Comparison of ENCODE assay signal across 8 cellular contexts in the genomic region with DNA sequence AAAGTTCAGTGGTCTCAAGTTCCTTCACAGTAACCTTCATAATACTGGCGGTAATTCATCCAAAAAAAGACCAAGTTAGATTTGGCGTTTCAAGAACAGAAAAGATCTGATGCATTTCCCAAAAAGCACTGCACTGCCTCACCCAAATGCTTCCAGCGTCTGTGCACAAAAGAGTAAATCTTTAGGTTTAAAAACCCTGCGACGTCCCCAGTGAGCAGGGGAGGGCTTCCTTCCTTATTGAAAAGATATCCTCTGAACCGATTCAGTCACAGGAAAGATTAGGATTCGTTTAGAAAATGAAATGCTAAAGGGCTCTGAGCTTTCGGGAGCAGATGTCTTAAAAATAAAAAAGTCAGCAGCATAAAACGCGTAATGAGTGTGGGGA. TPM values are rescaled to one million over a fixed set of nuclear protein-coding genes. Genes with fewer than 3 reads are reported as not detected.
A peak's percentile ranks its signal among the peaks of the same experiment; 100 is the strongest.
DNase-seq lines count a peak whose midpoint lies in the region; ATAC-seq, FAIRE-seq and TF ChIP-seq lines count a peak whose summit lies in the region.

No MANE protein-coding gene starts in this region.

- BruUV-seq in HepG2 (replicated peaks; lab: Mats Ljungman, UMichigan) = no TSS peak

- no peaks in the 10 kb centered on the region for H3K9me3 Mint-ChIP-seq in CD8-positive, alpha-beta memory T cell
- H3K9me3 Mint-ChIP-seq in type B pancreatic cell = no peaks in the 10 kb centered on the region

- no peaks in the 10 kb centered on the region for H3K27me3 Mint-ChIP-seq in CD8-positive, alpha-beta memory T cell
- H3K27me3 Mint-ChIP-seq in type B pancreatic cell = no peaks in the 10 kb centered on the region

- CTCF ChIA-PET in CD8-positive, alpha-beta memory T cell (lab: Charles Lee) = interaction anchor here (1.4 to 1.7 kb wide), 3 partner anchors 10 to 212 kb away, joined by 3 to 7 read pairs (median 4); no protein-coding TSS in a partner anchor
- CTCF ChIA-PET in HepG2 (lab: Yijun Ruan, JAX; ENCODE audit: low intra/inter-chr PET ratio, low total read pairs) = interaction anchor here (1.6 kb wide), 1 partner anchor 99 kb away, joined by 3 read pairs; no protein-coding TSS in a partner anchor

- no peak for DNase-seq in CD8-positive, alpha-beta memory T cell
- DNase-seq in adrenal gland = no peak
- no peak for DNase-seq in HepG2 (ENCODE audit: low spot score)
- no peak for DNase-seq in type B pancreatic cell (ENCODE audit: extremely low spot score, unreplicated experiment)
- DNase-seq in islet precursor cell = no peak
- DNase-seq in DMS153 (lab: John Stamatoyannopoulos, UW) = no peak

- ATAC-seq in HepG2 (peak; percentile 3; the same call in 1 of the 3 replicates), HG02588 (IDR thresholded peaks at IDR 0.05; ENCODE audit: unreplicated experiment) (no peak)

- H3K4me3 ChIP-seq in CD8-positive, alpha-beta memory T cell (ENCODE audit: low read length) = peak overlapping the region; percentile 89
- H3K4me3 ChIP-seq in HUES48 (ENCODE audit: low read depth, low read length) (peak overlapping the region; percentile 96), adrenal gland (peak overlapping the region; percentile 52 to 99 (median 79)), HepG2 (replicated peaks in 1 of 3; ENCODE audit: insufficient read depth in 1 of 3, low read depth in 2 of 3, low read length in 3 of 3) (peak overlapping the region; percentile 72 to 92 (median 90))

- POLR2A ChIA-PET in CD8-positive, alpha-beta memory T cell (lab: Charles Lee) = interaction anchor here (1.5 to 3.0 kb wide), 3 partner anchors 11 to 288 kb away, joined by 3 to 23 read pairs (median 18); a partner anchor contains a TSS
- POLR2A ChIA-PET in HepG2 (lab: Yijun Ruan, JAX) = interaction anchor here (0.6 to 2.1 kb wide), 15 partner anchors 17 to 384 kb away, joined by 3 to 24 read pairs (median 7); a partner anchor contains a TSS

- H3K27ac Mint-ChIP-seq in CD8-positive, alpha-beta memory T cell = peak overlapping the region; percentile 87 to 99 (median 98)
- H3K27ac Mint-ChIP-seq in type B pancreatic cell = peak overlapping the region; percentile 93

- FAIRE-seq in HepG2 (lab: Jason Lieb, UNC) = no peak

- H3K4me1 ChIP-seq in CD8-positive, alpha-beta memory T cell (ENCODE audit: insufficient read depth, low read length) = peaks cover 17% of the 10 kb centered on the region
- H3K4me1 ChIP-seq in HUES48 (ENCODE audit: control insufficient read depth, insufficient read depth, low read length) (0 out of 2 replicates have a peak, but pooled peaks cover 7% of the 10 kb centered on the region), adrenal gland (replicated peaks in 1 of 2) (peaks cover 0 to 14% of the 10 kb centered on the region in 2 donors), HepG2 (ENCODE audit: insufficient read depth, low read length) (peaks cover 42% of the 10 kb centered on the region)

- H3K27ac ChIP-seq in CD8-positive, alpha-beta memory T cell (ENCODE audit: low read depth, low read length) = peak overlapping the region; percentile 91
- H3K27ac ChIP-seq in HUES48 (ENCODE audit: low read depth, low read length) = peak overlapping the region; percentile 97
- H3K27ac ChIP-seq in adrenal gland = peak overlapping the region in 4 of 5 donors; percentile 85 to 93 (median 88)
- peak overlapping the region; percentile 81 for H3K27ac ChIP-seq in HepG2 (ENCODE audit: extremely low read length, insufficient read depth, low read length)

- TF ChIP-seq EP300 in HepG2 (IDR thresholded peaks at IDR 0.05; ENCODE audit: low read depth in 2 of 2, low read length in 2 of 2) (no peak), HepG2 (CRISPR knock-in tag; IDR thresholded peaks at IDR 0.05; ENCODE audit: borderline replicate concordance) (no peak)

- no peaks in the 10 kb centered on the region for H4K20me1 ChIP-seq in HepG2 (ENCODE audit: insufficient read depth, low read length)

- intact Hi-C loops in adrenal gland (cut with DNase I) (no loop called here), HepG2 (cut with micrococcal nuclease; ENCODE audit: unreplicated experiment) (loop anchor here (1.0 to 2.0 kb wide), 5 partner anchors 39 to 159 kb away; a partner anchor contains a TSS)

- peak overlapping the region; percentile 67 for H2AFZ ChIP-seq in HepG2 (ENCODE audit: low read length)

- no peak for TF ChIP-seq RAD21 in HepG2 (CRISPR knock-in tag; IDR thresholded peaks at IDR 0.05)

- peaks cover 23 to 39% (median 28%) of the 10 kb centered on the region in 3 donors for H3K4me1 Mint-ChIP-seq in CD8-positive, alpha-beta memory T cell
- H3K4me1 Mint-ChIP-seq in type B pancreatic cell (ENCODE audit: unreplicated experiment) = peaks cover 23% of the 10 kb centered on the region

- 0 to 3% (median 0%) methylated on average over 10 of the region's 10 CpGs for WGBS in adrenal gland, 4 donors
- WGBS in HepG2 (ENCODE audit: low lambda C conversion rate) = under 1% methylated on average over 10 of the region's 10 CpGs

- peaks cover 9% of the 10 kb centered on the region for H3K79me2 ChIP-seq in HepG2 (ENCODE audit: insufficient read depth, low read length)

- no peak for TF ChIP-seq CTCF in adrenal gland (IDR thresholded peaks at IDR 0.05)
- TF ChIP-seq CTCF in HepG2 (CRISPR knock-in tag; IDR thresholded peaks at IDR 0.05) = no peak
- no peak for TF ChIP-seq CTCF in type B pancreatic cell (conservative IDR thresholded peaks at IDR 0.05)

- no peaks in the 10 kb centered on the region for H3K36me3 ChIP-seq in CD8-positive, alpha-beta memory T cell (ENCODE audit: insufficient read depth, low read length)
- peaks cover 34% of the 10 kb centered on the region for H3K36me3 ChIP-seq in HUES48 (ENCODE audit: control insufficient read depth, insufficient read depth, low read length)
- H3K36me3 ChIP-seq in adrenal gland (replicated peaks in 1 of 2) = peaks cover 0 to 6% of the 10 kb centered on the region in 2 donors
- peaks cover 0 to 22% of the 10 kb centered on the region in 2 experiments; a peak in 2 of 5 replicates for H3K36me3 ChIP-seq in HepG2 (replicated peaks in 1 of 2; ENCODE audit: control insufficient read depth in 1 of 2, insufficient read depth in 2 of 2, low read length in 2 of 2)

- no peaks in the 10 kb centered on the region for H3K27me3 ChIP-seq in CD8-positive, alpha-beta memory T cell (ENCODE audit: insufficient read depth, low read length, poor library complexity, severe bottlenecking)
- no peaks in the 10 kb centered on the region for H3K27me3 ChIP-seq in HUES48 (ENCODE audit: control insufficient read depth, insufficient read depth, low read length)
- H3K27me3 ChIP-seq in adrenal gland = no peaks in the 10 kb centered on the region
- no peaks in the 10 kb centered on the region; a peak in 1 of 5 replicates for H3K27me3 ChIP-seq in HepG2 (ENCODE audit: control insufficient read depth in 1 of 2, insufficient read depth in 2 of 2, low read length in 2 of 2)

- in situ Hi-C loops in HepG2 (cut with HindIII; ENCODE audit: extremely low pct_ligation_motif_present, low pct_unique_long_range_greater_than_20kb) = no loop called here

- peaks cover 0 to 39% (median 13%) of the 10 kb centered on the region in 3 donors for H3K36me3 Mint-ChIP-seq in CD8-positive, alpha-beta memory T cell
- H3K36me3 Mint-ChIP-seq in type B pancreatic cell = peaks cover 16% of the 10 kb centered on the region

- H3K9ac ChIP-seq in HUES48 (ENCODE audit: low read depth, low read length) = peak overlapping the region; percentile 73
- H3K9ac ChIP-seq in HepG2 (ENCODE audit: insufficient read depth, low read depth, low read length) = peak overlapping the region; percentile 87

- no peaks in the 10 kb centered on the region for H3K9me3 ChIP-seq in CD8-positive, alpha-beta memory T cell (ENCODE audit: low read length)
- no peaks in the 10 kb centered on the region for H3K9me3 ChIP-seq in HUES48 (ENCODE audit: control insufficient read depth, insufficient read depth, low read length)
- H3K9me3 ChIP-seq in adrenal gland (replicated peaks in 1 of 3) = no peaks in the 10 kb centered on the region
- H3K9me3 ChIP-seq in HepG2 (ENCODE audit: low read length) = no peaks in the 10 kb centered on the region

- H3K4me2 ChIP-seq in HepG2 (ENCODE audit: low read depth, low read length) = peak overlapping the region; percentile 84

- peak overlapping the region; percentile 91 to 98 (median 96) for H3K4me3 Mint-ChIP-seq in CD8-positive, alpha-beta memory T cell
- peak overlapping the region; percentile 96 for H3K4me3 Mint-ChIP-seq in type B pancreatic cell

- TF ChIP-seq POLR2A in adrenal gland (IDR thresholded peaks at IDR 0.05) = no peak
- no peak for TF ChIP-seq POLR2A in HepG2 (IDR thresholded peaks at IDR 0.05; ENCODE audit: insufficient read depth in 1 of 2, low read depth in 2 of 2, low read length in 2 of 2)

TF ChIP-seq in HepG2, 621 proteins besides CTCF, POLR2A, EP300 and RAD21 (continues in another document):
- TF ChIP-seq ZNF235 (CRISPR knock-in tag; IDR thresholded peaks at IDR 0.05; ENCODE audit: borderline replicate concordance) = no peak
- TF ChIP-seq MAFF (IDR thresholded peaks at IDR 0.05; ENCODE audit: low read depth, low read length) = no peak

RNA-seq across cellular contexts. Expression of a gene that starts 0.7 kb away (rescaled TPM):
- total RNA-seq in CD8-positive, alpha-beta memory T cell = 10 to 100 TPM; 21.8 to 23.2 TPM
- polyA plus RNA-seq in CD8-positive, alpha-beta memory T cell = 14.9 TPM
- 10 to 100 TPM in 6 of 8 donors, 1 to 10 TPM in 2; 8.0 to 19.4 (median 12.4) TPM for total RNA-seq in adrenal gland
- 10 to 100 TPM in 1 of 3 donors, 1 to 10 TPM in 2; 8.3 to 13.0 (median 8.9) TPM for polyA plus RNA-seq in adrenal gland
- total RNA-seq in HepG2 (2016; rRNA removed; fragmentation: Illumina TruSeq; extraction: Trizol) = 23.3 and 28.5 TPM in 2 replicates
- 12.0 and 14.1 TPM in 2 replicates for total RNA-seq in HepG2 (2016; cell fraction: cytosol; rRNA removed; fragmentation: Illumina TruSeq; extraction: Trizol; ENCODE audit: low read depth)
- 25.7 and 25.9 TPM in 2 replicates for total RNA-seq in HepG2 (2016; cell fraction: insoluble cytoplasmic fraction; rRNA removed; fragmentation: Illumina TruSeq; extraction: Trizol)
- total RNA-seq in HepG2 (2016; cell fraction: membrane; rRNA removed; fragmentation: Illumina TruSeq; extraction: Trizol) = 18.1 and 20.7 TPM in 2 replicates
- total RNA-seq in HepG2 (2016; cell fraction: nucleus; rRNA removed; fragmentation: Illumina TruSeq; extraction: Trizol) = 38.3 and 38.4 TPM in 2 replicates
- polyA plus RNA-seq in HepG2 (2011; rRNA removed) = 24.3 and 30.8 TPM in 2 replicates
- polyA plus RNA-seq in HepG2 (2011; cell fraction: cytosol; rRNA removed) = 14.7 and 17.2 TPM in 2 replicates
- polyA plus RNA-seq in HepG2 (2011; cell fraction: nucleus; rRNA removed) = 14.9 and 19.7 TPM in 2 replicates
- 18.4 and 21.3 TPM in 2 replicates for polyA plus RNA-seq in HepG2 (2012)
- 10.6 and 14.9 TPM in 2 replicates for polyA plus RNA-seq in HepG2 (2016; cell fraction: cytosol; fragmentation: Illumina TruSeq; extraction: Trizol; ENCODE audit: low read depth)
- polyA plus RNA-seq in HepG2 (2016; cell fraction: insoluble cytoplasmic fraction; fragmentation: Illumina TruSeq; extraction: Trizol; ENCODE audit: low read depth) = 37.2 and 41.0 TPM in 2 replicates
- polyA plus RNA-seq in HepG2 (2016; cell fraction: membrane; fragmentation: Illumina TruSeq; extraction: Trizol; ENCODE audit: low read depth) = 14.6 and 19.3 TPM in 2 replicates
- 27.9 and 28.4 TPM in 2 replicates for polyA plus RNA-seq in HepG2 (2016; cell fraction: nucleus; fragmentation: Illumina TruSeq; extraction: Trizol; ENCODE audit: insufficient read depth, low read depth)
- polyA minus RNA-seq in HepG2 (2011; rRNA and poly(A)+ RNA removed; ENCODE audit: low replicate concordance) = 32.1 and 53.3 TPM in 2 replicates
- 8.5 and 11.2 TPM in 2 replicates for polyA minus RNA-seq in HepG2 (2011; cell fraction: cytosol; rRNA and poly(A)+ RNA removed)
- 56.8 and 61.8 TPM in 2 replicates for polyA minus RNA-seq in HepG2 (2011; cell fraction: nucleus; rRNA and poly(A)+ RNA removed)
- 26.2 and 28.7 TPM in 2 replicates for total RNA-seq in type B pancreatic cell (ENCODE audit: low replicate concordance)
